11 cellular contexts compared by ENCODE assay signal in the genomic region with DNA sequence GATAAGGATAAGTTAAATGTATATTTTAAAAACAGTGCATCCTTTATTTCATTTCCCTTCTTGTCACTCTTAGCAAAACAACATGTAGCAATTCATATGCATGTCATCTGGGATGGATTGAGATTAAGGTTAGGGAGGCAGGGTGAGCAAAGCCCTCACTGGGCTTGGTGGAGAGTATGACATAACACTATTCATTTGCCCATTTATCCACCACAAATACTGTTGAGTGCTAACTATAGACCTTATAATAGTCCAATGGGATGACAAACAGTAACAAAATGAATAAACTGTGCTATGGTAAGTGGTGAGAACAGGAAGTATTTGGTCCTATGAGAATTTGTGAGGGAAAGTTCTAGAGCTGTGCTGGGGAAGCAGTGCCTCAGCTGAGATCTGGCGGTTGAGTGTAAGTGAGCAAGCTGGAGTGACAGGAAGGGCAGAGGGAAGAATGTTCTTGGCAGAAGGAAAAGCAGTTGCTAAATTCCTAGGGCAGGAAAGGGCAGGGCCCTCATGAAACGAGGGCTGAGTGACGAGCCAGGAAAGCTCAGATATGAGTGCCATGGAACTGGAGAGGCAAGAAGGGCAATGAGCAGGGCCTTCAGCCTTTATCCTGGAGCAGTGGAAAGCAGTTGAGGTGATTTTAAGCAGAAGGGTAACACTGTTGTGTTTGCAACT. TPM values are rescaled to one million over a fixed set of nuclear protein-coding genes. Genes with fewer than 3 reads are reported as not detected.
DNase-seq lines count a peak whose midpoint lies in the region; ATAC-seq and TF ChIP-seq lines count a peak whose summit lies in the region.
"Had no signal": no experiment of that assay in that cellular context is flagged by ENCODE, and none has a peak within 500 bp of the region (broad histone marks: within the 10 kb centered on the region; RNA-seq: fewer than 3 reads in every experiment).

No MANE protein-coding gene starts in this region.

- H3K4me2 ChIP-seq in parathyroid adenoma (ENCODE audit: low read length) = no peak overlapping the region

- H2AFZ ChIP-seq in parathyroid adenoma = no peak overlapping the region

- no peak for TF ChIP-seq CTCF in glutamatergic neuron (IDR thresholded peaks at IDR 0.05; ENCODE audit: partially characterized antibody, unreplicated experiment)
- no peak for TF ChIP-seq CTCF in parathyroid adenoma (IDR thresholded peaks at IDR 0.05)

- peaks cover 52% of the 10 kb centered on the region for H3K4me1 ChIP-seq in adipocyte (ENCODE audit: control insufficient read depth, insufficient read depth, low read length)
- peaks cover 7% of the 10 kb centered on the region for H3K4me1 ChIP-seq in parathyroid adenoma

- peaks cover 14% of the 10 kb centered on the region for H3K79me2 ChIP-seq in parathyroid adenoma

- H3K9me3 ChIP-seq in adipocyte (ENCODE audit: control insufficient read depth, low read length) (no peaks in the 10 kb centered on the region), parathyroid adenoma (ENCODE audit: control insufficient read depth, low read length) (no peaks in the 10 kb centered on the region)

- H3K9ac ChIP-seq in adipocyte (ENCODE audit: low read length) (no peak overlapping the region), parathyroid adenoma (no peak overlapping the region)

- no peak for ATAC-seq in stimulated activated effector memory CD8-positive, alpha-beta T cell treated with anti-CD3 and anti-CD28 coated beads, Interleukin-12 subunit alpha, Interleukin-12 subunit beta, amount 100 ng/mL, for 72 hours
- ATAC-seq: activated CD8-positive, alpha-beta T cell treated with anti-CD3 and anti-CD28 coated beads for 36 hours; Panc1 had no signal

- H3K27ac ChIP-seq in parathyroid adenoma = peak overlapping the region; percentile 37

- peaks cover 2% of the 10 kb centered on the region for H3K9me3 Mint-ChIP-seq in glutamatergic neuron (ENCODE audit: unreplicated experiment)
- H3K9me3 Mint-ChIP-seq in stimulated activated effector memory CD8-positive, alpha-beta T cell treated with anti-CD3 and anti-CD28 coated beads, Interleukin-12 subunit alpha, Interleukin-12 subunit beta, amount 100 ng/mL, for 72 hours = no peaks in the 10 kb centered on the region
- H3K9me3 Mint-ChIP-seq: activated CD8-positive, alpha-beta T cell treated with anti-CD3 and anti-CD28 coated beads for 36 hours had no signal

- H3K4me3 Mint-ChIP-seq in glutamatergic neuron (ENCODE audit: unreplicated experiment) = peak overlapping the region; percentile 6
- H3K4me3 Mint-ChIP-seq in stimulated activated effector memory CD8-positive, alpha-beta T cell treated with anti-CD3 and anti-CD28 coated beads, Interleukin-12 subunit alpha, Interleukin-12 subunit beta, amount 100 ng/mL, for 72 hours = no peak overlapping the region
- H3K4me3 Mint-ChIP-seq: activated CD8-positive, alpha-beta T cell treated with anti-CD3 and anti-CD28 coated beads for 36 hours had no signal

- H3K27me3 ChIP-seq in adipocyte (replicated peaks; ENCODE audit: control insufficient read depth, insufficient read depth, low read length) = no peaks in the 10 kb centered on the region
- H3K27me3 ChIP-seq in parathyroid adenoma (ENCODE audit: control insufficient read depth, insufficient read depth, low read length) = no peaks in the 10 kb centered on the region

- H3K36me3 Mint-ChIP-seq in glutamatergic neuron (ENCODE audit: unreplicated experiment) = no peaks in the 10 kb centered on the region
- H3K36me3 Mint-ChIP-seq in stimulated activated effector memory CD8-positive, alpha-beta T cell treated with anti-CD3 and anti-CD28 coated beads, Interleukin-12 subunit alpha, Interleukin-12 subunit beta, amount 100 ng/mL, for 72 hours = peaks cover 24% of the 10 kb centered on the region

- DNase-seq in EH (ENCODE audit: low read depth) = peak; percentile 49
- DNase-seq in adipocyte (ENCODE audit: low read depth) = peak; percentile 38
- no peak for DNase-seq in glutamatergic neuron
- no peak for DNase-seq in midbrain (lab: John Stamatoyannopoulos, UW)
- no peak for DNase-seq in stimulated activated effector memory CD8-positive, alpha-beta T cell treated with anti-CD3 and anti-CD28 coated beads, Interleukin-12 subunit alpha, Interleukin-12 subunit beta, amount 100 ng/mL, for 72 hours (ENCODE audit: low spot score in 2 of 2)
- no peak for DNase-seq in activated CD4-positive, alpha-beta T cell treated with anti-CD3 and anti-CD28 coated beads, Interleukin-2, amount 50 U/mL, for 48 hours
- no peak for DNase-seq in T-helper 2 cell
- DNase-seq: activated CD8-positive, alpha-beta T cell treated with anti-CD3 and anti-CD28 coated beads for 36 hours; stimulated activated CD4-positive, alpha-beta T cell treated with anti-CD3 and anti-CD28 coated beads, Interleukin-2, amount 100 ng/mL, for 48 hours had no signal

- peaks cover 22% of the 10 kb centered on the region for H3K4me1 Mint-ChIP-seq in glutamatergic neuron (ENCODE audit: low read depth, unreplicated experiment)
- H3K4me1 Mint-ChIP-seq in stimulated activated effector memory CD8-positive, alpha-beta T cell treated with anti-CD3 and anti-CD28 coated beads, Interleukin-12 subunit alpha, Interleukin-12 subunit beta, amount 100 ng/mL, for 72 hours = peaks cover 34% of the 10 kb centered on the region

- H3K27me3 Mint-ChIP-seq in glutamatergic neuron (ENCODE audit: unreplicated experiment) = no peaks in the 10 kb centered on the region
- H3K27me3 Mint-ChIP-seq: activated CD8-positive, alpha-beta T cell treated with anti-CD3 and anti-CD28 coated beads for 36 hours had no signal

- peaks cover 35% of the 10 kb centered on the region for H3K36me3 ChIP-seq in adipocyte (ENCODE audit: control insufficient read depth, insufficient read depth, low read length, severe bottlenecking)
- H3K36me3 ChIP-seq in parathyroid adenoma (ENCODE audit: control insufficient read depth, insufficient read depth, low read length) = no peaks in the 10 kb centered on the region

- H3K4me3 ChIP-seq in adipocyte (ENCODE audit: low read length) = peak overlapping the region; percentile 99
- H3K4me3 ChIP-seq in parathyroid adenoma (ENCODE audit: low read depth, low read length) = no peak overlapping the region

- H3K27ac Mint-ChIP-seq in glutamatergic neuron (ENCODE audit: unreplicated experiment) = no peak overlapping the region
- H3K27ac Mint-ChIP-seq in stimulated activated effector memory CD8-positive, alpha-beta T cell treated with anti-CD3 and anti-CD28 coated beads, Interleukin-12 subunit alpha, Interleukin-12 subunit beta, amount 100 ng/mL, for 72 hours = no peak overlapping the region
- H3K27ac Mint-ChIP-seq: activated CD8-positive, alpha-beta T cell treated with anti-CD3 and anti-CD28 coated beads for 36 hours had no signal

RNA-seq across cellular contexts. Expression of gene HSD17B12, which starts 6.7 kb away (rescaled TPM):
- 140 TPM for total RNA-seq in glutamatergic neuron (ENCODE audit: unreplicated experiment)

Comparison
In these comparisons a context has a peak if more than half of its experiments do, and no peak if none do; other contexts are left out.
1. DNase-seq: peak in EH (single experiment) and adipocyte (single experiment); none in glutamatergic neuron (single experiment), midbrain (single experiment), stimulated activated effector memory CD8-positive, alpha-beta T cell treated with anti-CD3 and anti-CD28 coated beads, Interleukin-12 subunit alpha, Interleukin-12 subunit beta, amount 100 ng/mL, for 72 hours (0 of 2), activated CD4-positive, alpha-beta T cell treated with anti-CD3 and anti-CD28 coated beads, Interleukin-2, amount 50 U/mL, for 48 hours (0 of 2) and T-helper 2 cell (0 of 5).